Comparison of ENCODE assay signal across 8 cellular contexts in the genomic region with DNA sequence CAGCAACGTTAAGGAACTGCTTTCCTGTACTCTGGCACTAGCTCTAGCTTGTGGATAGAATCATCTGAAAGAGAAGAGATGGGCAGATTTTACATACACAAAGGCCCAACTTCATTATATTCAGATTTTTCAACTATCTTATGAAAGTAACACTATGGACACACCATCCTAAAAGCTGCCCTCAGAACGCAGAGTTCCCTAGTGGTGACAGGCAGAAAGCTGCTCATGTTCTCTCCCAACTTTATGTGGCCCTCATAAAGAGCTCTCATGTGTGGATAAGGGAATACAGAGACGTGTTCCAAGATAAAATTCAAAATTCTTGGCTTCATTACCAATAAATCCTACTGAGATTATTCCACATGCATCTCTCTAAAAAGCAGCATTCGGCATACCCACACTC. TPM values are rescaled to one million over a fixed set of nuclear protein-coding genes. Genes with fewer than 3 reads are reported as not detected.
DNase-seq lines count a peak whose midpoint lies in the region; ATAC-seq and TF ChIP-seq lines count a peak whose summit lies in the region.

No MANE protein-coding gene starts in this region.

- peaks cover 2% of the 10 kb centered on the region for H3K36me3 Mint-ChIP-seq in T-helper 17 cell (ENCODE audit: low read depth)

- peak overlapping the region in 6 of 8 donors; percentile 89 to 94 (median 92) for H3K4me3 ChIP-seq in spleen

- H3K27ac Mint-ChIP-seq in T-helper 17 cell = peak overlapping the region; percentile 97

- no peak for TF ChIP-seq POLR2A in spleen (IDR thresholded peaks at IDR 0.05)

- 27 to 49% (median 37%) methylated on average over 4 of the region's 4 CpGs for WGBS in spleen, 5 donors

- H3K27me3 Mint-ChIP-seq in T-helper 17 cell = no peaks in the 10 kb centered on the region

- DNase-seq in DMS53 (lab: John Stamatoyannopoulos, UW) (peak; percentile 6), DMS53 treated with DMSO at 0.1 percent for 48 hours (lab: John Stamatoyannopoulos, UW; ENCODE audit: unreplicated experiment) (no peak), T-helper 17 cell (no peak), foreskin keratinocyte (no peak), spleen (no peak), COLO668 (lab: John Stamatoyannopoulos, UW; ENCODE audit: unreplicated experiment) (no peak), iPS-NIHi7 (ENCODE audit: extremely low spot score) (no peak), cerebellum (ENCODE audit: low spot score) (no peak)

- peak overlapping the region; percentile 97 for H3K4me3 Mint-ChIP-seq in T-helper 17 cell

- H3K27ac ChIP-seq in foreskin keratinocyte = no peak overlapping the region
- H3K27ac ChIP-seq in spleen = peak overlapping the region in 5 of 8 donors; percentile 40 to 92 (median 91)

- no peaks in the 10 kb centered on the region for H3K36me3 ChIP-seq in spleen

- H3K9me3 ChIP-seq in T-helper 17 cell (ENCODE audit: control insufficient read depth, low read length, poor library complexity, severe bottlenecking) = no peaks in the 10 kb centered on the region
- H3K9me3 ChIP-seq in spleen = no peaks in the 10 kb centered on the region

- ATAC-seq in T-helper 17 cell (no peak), foreskin keratinocyte (no peak)

- H3K4me1 ChIP-seq in foreskin keratinocyte = peaks cover 15% of the 10 kb centered on the region
- peaks cover 30 to 71% (median 56%) of the 10 kb centered on the region in 6 donors for H3K4me1 ChIP-seq in spleen

- H3K4me1 Mint-ChIP-seq in T-helper 17 cell = peaks cover 46% of the 10 kb centered on the region

- peak; percentile 18 for TF ChIP-seq CTCF in foreskin keratinocyte (conservative IDR thresholded peaks at IDR 0.05)
- no peak for TF ChIP-seq CTCF in spleen (IDR thresholded peaks at IDR 0.05 in 8 of 11, conservative IDR thresholded peaks at IDR 0.05 in 3 of 11)

- intact Hi-C loops in spleen (cut with DNase I; ENCODE audit: low total_unique reads) = loop anchor here (10.0 kb wide), 1 partner anchor 67 kb away; a partner anchor contains a TSS

- H3K27me3 ChIP-seq in foreskin keratinocyte = no peaks in the 10 kb centered on the region
- no peaks in the 10 kb centered on the region for H3K27me3 ChIP-seq in spleen (replicated peaks in 1 of 7)

RNA-seq across cellular contexts. Expression of a gene that starts 1.5 kb away (rescaled TPM):
- total RNA-seq in T-helper 17 cell = 100 to 1,000 TPM; 121 to 195 TPM
- total RNA-seq in foreskin keratinocyte = 43.9 and 48.3 TPM in 2 replicates
- 42.2 and 47.6 TPM in 2 replicates for polyA plus RNA-seq in foreskin keratinocyte
- total RNA-seq in spleen = 10 to 100 TPM; 21.7 to 51.3 (median 25.3) TPM
- 10 to 100 TPM; 12.0 to 27.5 (median 21.5) TPM for polyA plus RNA-seq in spleen
- total RNA-seq in cerebellum = 61.4 TPM
